8 cellular contexts compared by ENCODE assay signal in the genomic region with DNA sequence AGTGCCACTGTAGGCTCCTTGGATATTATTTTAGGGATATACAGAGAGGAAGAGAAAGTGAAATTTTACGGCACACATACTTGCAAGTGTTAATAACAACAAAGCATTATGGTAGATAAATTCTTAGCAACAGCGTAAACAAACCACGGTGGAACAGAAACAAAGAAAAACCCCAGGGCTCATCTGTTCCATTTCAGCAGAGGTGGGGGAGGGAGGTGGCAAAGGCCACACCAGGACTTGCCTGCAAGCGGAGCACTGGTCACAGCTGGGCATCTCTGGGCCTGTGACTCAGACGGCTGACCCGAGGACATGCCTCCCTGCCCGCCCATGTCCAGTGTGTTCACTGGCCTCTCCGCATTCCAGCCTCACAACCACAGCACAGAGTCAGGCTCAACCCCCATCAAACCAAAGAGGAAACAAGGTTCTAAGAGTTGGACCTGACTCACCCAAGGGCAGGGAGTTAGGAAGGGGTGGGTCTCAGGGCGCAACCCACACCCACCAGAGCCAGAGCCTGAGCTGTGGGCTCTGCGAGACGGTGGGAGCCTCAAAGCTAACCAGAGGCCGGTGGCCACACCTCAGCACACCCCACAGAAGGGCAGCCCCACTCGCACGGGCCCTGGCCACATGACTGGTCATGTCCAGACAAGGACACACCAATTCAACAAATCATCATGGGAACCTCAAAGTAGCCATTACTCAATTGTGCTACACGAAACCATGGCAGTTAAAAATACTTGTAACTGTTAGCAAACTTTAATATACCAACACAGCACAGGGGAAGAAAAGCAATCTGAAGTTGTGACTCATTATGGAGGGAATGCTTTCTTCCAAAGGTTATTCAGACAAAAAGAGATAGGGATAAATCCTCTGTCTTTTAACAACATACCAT. TPM values are rescaled to one million over a fixed set of nuclear protein-coding genes. Genes with fewer than 3 reads are reported as not detected.
DNase-seq lines count a peak whose midpoint lies in the region; ATAC-seq and TF ChIP-seq lines count a peak whose summit lies in the region.

No MANE protein-coding gene starts in this region.

- H3K9me3 Mint-ChIP-seq in activated B cell treated with CpG ODN at 0.5 μM for 24 hours: no peaks in the 10 kb centered on the region
- H3K9me3 Mint-ChIP-seq in central memory CD8-positive, alpha-beta T cell: no peaks in the 10 kb centered on the region

- no peaks in the 10 kb centered on the region for H3K27me3 Mint-ChIP-seq in activated B cell treated with CpG ODN at 0.5 μM for 24 hours
- no peaks in the 10 kb centered on the region for H3K27me3 Mint-ChIP-seq in central memory CD8-positive, alpha-beta T cell

- peak; percentile 79 for ATAC-seq in activated B cell treated with CpG ODN at 0.5 μM for 24 hours (ENCODE audit: low read depth)
- ATAC-seq in central memory CD8-positive, alpha-beta T cell (replicated peaks; ENCODE audit: extremely low read depth, poor library complexity, severe bottlenecking): peak; percentile 89

- H3K9ac ChIP-seq in KMS-11: peak overlapping the region; percentile 52

- H4K20me1 ChIP-seq in KMS-11 (ENCODE audit: insufficient read depth): no peaks in the 10 kb centered on the region

- H3K36me3 Mint-ChIP-seq in activated B cell treated with CpG ODN at 0.5 μM for 24 hours (ENCODE audit: low read depth): peaks cover 2% of the 10 kb centered on the region
- H3K36me3 Mint-ChIP-seq in central memory CD8-positive, alpha-beta T cell (ENCODE audit: insufficient read depth): peaks cover 27% of the 10 kb centered on the region

- peak overlapping the region; percentile 78 for H3K27ac Mint-ChIP-seq in activated B cell treated with CpG ODN at 0.5 μM for 24 hours
- H3K27ac Mint-ChIP-seq in central memory CD8-positive, alpha-beta T cell (ENCODE audit: low read depth): peak overlapping the region; percentile 93

- CTCF ChIA-PET in activated B cell treated with CpG ODN at 0.5 μM for 24 hours (lab: Charles Lee): no interaction called here

- POLR2A ChIA-PET in activated B cell treated with CpG ODN at 0.5 μM for 24 hours (lab: Charles Lee): interaction anchor here (0.5 to 0.9 kb wide), 3 partner anchors 10 to 42 kb away, joined by 3 read pairs; partner anchors contain the start of gene ESYT2

- peaks cover 53% of the 10 kb centered on the region for H3K79me2 ChIP-seq in KMS-11 (ENCODE audit: insufficient read depth, low read depth)

- peak overlapping the region; percentile 56 for H3K4me3 Mint-ChIP-seq in activated B cell treated with CpG ODN at 0.5 μM for 24 hours
- H3K4me3 Mint-ChIP-seq in central memory CD8-positive, alpha-beta T cell: peak overlapping the region; percentile 82

- peak overlapping the region; percentile 68 for H3K27ac ChIP-seq in KMS-11

- H2AFZ ChIP-seq in KMS-11 (ENCODE audit: low read depth): 0 out of 2 replicates have a peak overlapping the region, but pooled peaks have one; percentile 3

- no peaks in the 10 kb centered on the region for H3K27me3 ChIP-seq in KMS-11 (ENCODE audit: insufficient read depth, low read depth)

- peak; percentile 38 for TF ChIP-seq CTCF in GM10266 (IDR thresholded peaks at IDR 0.05; ENCODE audit: control insufficient read depth, insufficient read depth, low read depth, missing control alignments)
- TF ChIP-seq CTCF in KMS-11 (conservative IDR thresholded peaks at IDR 0.05; ENCODE audit: low read depth, low read length): no peak
- no peak for TF ChIP-seq CTCF in activated B cell treated with CpG ODN at 0.5 μM for 24 hours (IDR thresholded peaks at IDR 0.05)

- H3K4me1 ChIP-seq in KMS-11 (ENCODE audit: low read depth, poor library complexity, severe bottlenecking): peaks cover 29% of the 10 kb centered on the region

- intact Hi-C loops in activated B cell treated with CpG ODN at 0.5 μM for 24 hours (cut with micrococcal nuclease): loop anchor here (1.0 to 5.0 kb wide), 3 partner anchors 11 to 114 kb away; partner anchors contain the start of genes DYNC2I1, ESYT2 and NCAPG2

- peak; percentile 82 for DNase-seq in GM10266 (ENCODE audit: extremely low spot score)
- peak; percentile 76 for DNase-seq in GOT3 (lab: John Stamatoyannopoulos, UW)
- peak; percentile 32 for DNase-seq in activated B cell treated with CpG ODN at 0.5 μM for 24 hours
- DNase-seq in central memory CD8-positive, alpha-beta T cell (ENCODE audit: low spot score in 2 of 2): peak; percentile 51 to 72
- peak; percentile 89 for DNase-seq in left kidney (ENCODE audit: low read depth, low spot score)
- peak; percentile 68 for DNase-seq in stimulated activated CD4-positive, alpha-beta T cell treated with anti-CD3 and anti-CD28 coated beads, Interleukin-1b, Interleukin-23, amount 100 ng/mL, for 48 hours
- DNase-seq in NCI-H1105 (lab: John Stamatoyannopoulos, UW): no peak

- peaks cover 57% of the 10 kb centered on the region for H3K4me1 Mint-ChIP-seq in activated B cell treated with CpG ODN at 0.5 μM for 24 hours
- peaks cover 74% of the 10 kb centered on the region for H3K4me1 Mint-ChIP-seq in central memory CD8-positive, alpha-beta T cell

- H3K4me2 ChIP-seq in KMS-11: peak overlapping the region; percentile 50

- H3K36me3 ChIP-seq in KMS-11 (ENCODE audit: insufficient read depth): no peaks in the 10 kb centered on the region

- H3K4me3 ChIP-seq in KMS-11 (IDR thresholded peaks at IDR 0.05; ENCODE audit: insufficient read depth, low read depth, low read length): no peak overlapping the region

RNA-seq across cellular contexts. Expression of gene ESYT2, which starts 10.7 kb away (rescaled TPM):
- 20.3 and 21.3 TPM in 2 replicates for total RNA-seq in activated B cell treated with CpG ODN at 0.5 μM for 24 hours

RNA-seq across cellular contexts. Expression of gene DYNC2I1, which starts 37.8 kb away (rescaled TPM):
- 10.7 and 15.2 TPM in 2 replicates for total RNA-seq in activated B cell treated with CpG ODN at 0.5 μM for 24 hours
